17 cellular contexts compared by ENCODE assay signal in the genomic region with DNA sequence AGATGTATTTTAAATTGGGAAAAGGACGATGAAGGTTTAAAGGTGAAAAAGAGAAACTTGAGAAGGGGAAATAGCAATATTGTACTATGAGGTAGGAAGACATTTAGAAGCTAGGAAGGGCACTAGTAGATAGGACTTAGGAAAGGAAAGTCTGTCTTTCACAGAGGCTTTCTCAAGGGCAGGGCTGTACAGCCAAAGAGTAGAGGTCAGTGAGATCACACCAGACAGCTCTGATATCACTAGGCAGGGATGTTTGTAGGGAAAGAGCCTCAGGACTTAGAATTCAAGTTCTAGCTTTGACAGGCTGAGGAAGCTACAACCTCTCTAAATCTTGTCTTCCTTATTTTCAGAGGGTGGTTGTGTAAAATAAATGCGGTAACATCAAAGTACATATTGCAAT.
DNase-seq lines count a peak whose midpoint lies in the region; ATAC-seq and TF ChIP-seq lines count a peak whose summit lies in the region.
"Had no signal": no experiment of that assay in that cellular context is flagged by ENCODE, and none has a peak within 500 bp of the region (broad histone marks: within the 10 kb centered on the region; RNA-seq: fewer than 3 reads in every experiment).

No MANE protein-coding gene starts in this region.

- H3K27me3 ChIP-seq in heart right ventricle (no peaks in the 10 kb centered on the region), neutrophil (no peaks in the 10 kb centered on the region), brain microvascular endothelial cell (replicated peaks) (no peaks in the 10 kb centered on the region)
- H3K27me3 ChIP-seq: BE2C had no signal

- ATAC-seq in heart right ventricle: peak in 5 of 8 donors; percentile 52 to 82 (median 78)
- no peak for ATAC-seq in HG02840 (IDR thresholded peaks at IDR 0.05; ENCODE audit: low FRiP score, unreplicated experiment)
- no peak for ATAC-seq in GM21723 (IDR thresholded peaks at IDR 0.05; ENCODE audit: unreplicated experiment)
- ATAC-seq: A549, GM12878 had no signal

- H3K27ac ChIP-seq in 22Rv1: peak overlapping the region; percentile 23; the same call in 1 of the 2 replicates
- peak overlapping the region; percentile 65; the same call in 1 of the 2 replicates for H3K27ac ChIP-seq in VCaP
- H3K27ac ChIP-seq in heart right ventricle: peak overlapping the region in 4 of 10 donors; percentile 16 to 41 (median 38)
- H3K27ac ChIP-seq in neutrophil: peak overlapping the region; percentile 55
- no peak overlapping the region for H3K27ac ChIP-seq in brain microvascular endothelial cell
- H3K27ac ChIP-seq: A549, C4-2B, HL-60 had no signal

- TF ChIP-seq CTCF in 22Rv1 (IDR thresholded peaks at IDR 0.05): no peak
- TF ChIP-seq CTCF in VCaP (conservative IDR thresholded peaks at IDR 0.05): no peak
- no peak for TF ChIP-seq CTCF in heart right ventricle (IDR thresholded peaks at IDR 0.05)
- no peak for TF ChIP-seq CTCF in neutrophil (IDR thresholded peaks at IDR 0.05)
- no peak for TF ChIP-seq CTCF in brain microvascular endothelial cell (IDR thresholded peaks at IDR 0.05; ENCODE audit: low read depth, low read length, missing control alignments)

- H3K4me1 ChIP-seq in heart right ventricle (peaks cover 0 to 24% (median 4%) of the 10 kb centered on the region in 9 donors), neutrophil (ENCODE audit: control insufficient read depth in 1 of 2, insufficient read depth in 1 of 2, low read depth in 1 of 2, low read length in 1 of 2) (peaks cover 15 to 18% of the 10 kb centered on the region in 2 experiments)
- H3K4me1 ChIP-seq: A549, BE2C had no signal

- no peaks in the 10 kb centered on the region for H3K9me3 ChIP-seq in heart right ventricle
- H3K9me3 ChIP-seq in neutrophil: no peaks in the 10 kb centered on the region
- H3K9me3 ChIP-seq: A549, BE2C, HAP-1 had no signal

- intact Hi-C loops in heart right ventricle (cut with DNase I): no loop called here

- H3K4me3 ChIP-seq in heart right ventricle (no peak overlapping the region), neutrophil (ENCODE audit: low read depth in 1 of 2, low read length in 1 of 2) (no peak overlapping the region), brain microvascular endothelial cell (ENCODE audit: low read depth, low read length) (no peak overlapping the region)
- H3K4me3 ChIP-seq: A549, GM12878, HAP-1 had no signal

- DNase-seq in heart right ventricle (no peak), brain microvascular endothelial cell (no peak)
- DNase-seq: BE2C; CD4-positive, alpha-beta memory T cell; DMS79; GOT3; HFFc6 had no signal

- no peaks in the 10 kb centered on the region for H3K36me3 ChIP-seq in heart right ventricle
- peaks cover 9% of the 10 kb centered on the region for H3K36me3 ChIP-seq in neutrophil
- H3K36me3 ChIP-seq in brain microvascular endothelial cell (replicated peaks): no peaks in the 10 kb centered on the region
- H3K36me3 ChIP-seq: BE2C, HAP-1 had no signal

- 99 to 100% methylated on average over 2 of the region's 2 CpGs for WGBS in heart right ventricle, 2 donors

- in situ Hi-C loops in brain microvascular endothelial cell (cut with HindIII; ENCODE audit: low pct_ligation_motif_present, low sequenced_read_pairs): no loop called here

Comparison
In these comparisons a context has a peak if more than half of its experiments do, and no peak if none do; other contexts are left out.
1. ATAC-seq: peak in heart right ventricle (5 of 8); none in HG02840 (single experiment) and GM21723 (single experiment).